In genomic region chr1:156608981-156609380, GRCh38 we compare ENCODE assay signal across 8 cellular contexts. TPM values are rescaled to one million over a fixed set of nuclear protein-coding genes. Genes with fewer than 3 reads are reported as not detected.
DNase-seq lines count a peak whose midpoint lies in the region; TF ChIP-seq lines count a peak whose summit lies in the region.

No MANE protein-coding gene starts in this region.

- H3K9me3 Mint-ChIP-seq in neural progenitor cell: no peaks in the 10 kb centered on the region

- H2AFZ ChIP-seq in neural progenitor cell (replicated peaks): no peak overlapping the region

- no peaks in the 10 kb centered on the region for H4K20me1 ChIP-seq in neural progenitor cell (ENCODE audit: low read depth)

- no peak overlapping the region for H3K4me3 ChIP-seq in neural progenitor cell

- H3F3A ChIP-seq in neural progenitor cell (ENCODE audit: low read depth): no peaks in the 10 kb centered on the region

- H3K27ac Mint-ChIP-seq in neural progenitor cell: no peak overlapping the region

- peaks cover 2% of the 10 kb centered on the region for H3K4me1 Mint-ChIP-seq in neural progenitor cell

- peaks cover 5% of the 10 kb centered on the region for H3K27me3 Mint-ChIP-seq in neural progenitor cell (ENCODE audit: insufficient read depth, low read depth)

- peak overlapping the region; percentile 76 for H3K27ac ChIP-seq in cingulate gyrus (ENCODE audit: low read depth, low read length)
- H3K27ac ChIP-seq in neural progenitor cell: no peak overlapping the region

- peaks cover 32% of the 10 kb centered on the region for H3K27me3 ChIP-seq in neural progenitor cell

- no peak overlapping the region for H3K4me2 ChIP-seq in neural progenitor cell

- TF ChIP-seq CTCF in neural progenitor cell (IDR thresholded peaks at IDR 0.05): peak; percentile 64

- H3K9ac ChIP-seq in neural progenitor cell: no peak overlapping the region

- no peaks in the 10 kb centered on the region for H3K36me3 Mint-ChIP-seq in neural progenitor cell

- peak; percentile 62 for DNase-seq in activated gamma-delta T cell treated with Interleukin-2 at 50 U/mL for 16 hours
- no peak for DNase-seq in activated gamma-delta T cell (lab: John Stamatoyannopoulos, UW)
- DNase-seq in NCI-H2107 treated with DMSO at 0.1 percent for 48 hours (lab: John Stamatoyannopoulos, UW; ENCODE audit: unreplicated experiment): peak; percentile 61
- DNase-seq in activated CD4-positive, CD25-positive, alpha-beta regulatory T cell treated with anti-CD3 and anti-CD28 coated beads, Interleukin-2, amount 50 U/mL, for 16 hours (ENCODE audit: low read depth, low spot score): peak; percentile 23
- peak; percentile 58 for DNase-seq in neural progenitor cell (ENCODE audit: low spot score)
- no peak for DNase-seq in EL
- DNase-seq in midbrain (lab: John Stamatoyannopoulos, UW): no peak

- no peaks in the 10 kb centered on the region for H3K4me1 ChIP-seq in neural progenitor cell

- no peaks in the 10 kb centered on the region for H3K36me3 ChIP-seq in neural progenitor cell

- H3K79me2 ChIP-seq in neural progenitor cell (ENCODE audit: low read depth): no peaks in the 10 kb centered on the region

- H3K9me3 ChIP-seq in neural progenitor cell (ENCODE audit: low read depth): no peaks in the 10 kb centered on the region

- no peak overlapping the region for H3K4me3 Mint-ChIP-seq in neural progenitor cell

RNA-seq across cellular contexts. Expression of gene GPATCH4, which starts 7.7 kb away (rescaled TPM):
- total RNA-seq in neural progenitor cell (ENCODE audit: low replicate concordance): 17.2 and 18.6 TPM in 2 replicates

RNA-seq across cellular contexts. Expression of gene HAPLN2, which starts 10.2 kb away (rescaled TPM):
- total RNA-seq in neural progenitor cell (ENCODE audit: low replicate concordance): 0.65 TPM in 1 of 2 replicates, not detected in the other

RNA-seq across cellular contexts. Expression of gene NAXE, which starts 17.4 kb away (rescaled TPM):
- total RNA-seq in neural progenitor cell (ENCODE audit: low replicate concordance): 32.8 and 51.3 TPM in 2 replicates

RNA-seq across cellular contexts. Expression of gene TTC24, which starts 29.5 kb away (rescaled TPM):
- total RNA-seq in neural progenitor cell (ENCODE audit: low replicate concordance): not detected in 2 replicates

RNA-seq across cellular contexts. Expression of gene BCAN, which starts 32.9 kb away (rescaled TPM):
- total RNA-seq in neural progenitor cell (ENCODE audit: low replicate concordance): 0.46 TPM in 1 of 2 replicates, not detected in the other

Comparison
In these comparisons a context has a peak if more than half of its experiments do, and no peak if none do; other contexts are left out.
1. DNase-seq: peak in activated gamma-delta T cell treated with Interleukin-2 at 50 U/mL for 16 hours (single experiment), NCI-H2107 treated with DMSO at 0.1 percent for 48 hours (single experiment), activated CD4-positive, CD25-positive, alpha-beta regulatory T cell treated with anti-CD3 and anti-CD28 coated beads, Interleukin-2, amount 50 U/mL, for 16 hours (single experiment) and neural progenitor cell (single experiment); none in activated gamma-delta T cell (single experiment), EL (single experiment) and midbrain (single experiment).